In genomic region chrX:114221445-114221844, GRCh38 we compare ENCODE assay signal across 33 cellular contexts.
"Had no signal": no experiment of that assay in that cellular context is flagged by ENCODE, and none has a peak within 500 bp of the region (broad histone marks: within the 10 kb centered on the region; RNA-seq: fewer than 3 reads in every experiment).

No MANE protein-coding gene starts in this region.

- DNase-seq: activated B cell treated with CpG ODN at 0.5 μM for 24 hours; activated CD4-positive, alpha-beta memory T cell treated with anti-CD3 and anti-CD28 coated beads for 36 hours; activated CD4-positive, alpha-beta T cell treated with anti-CD3 and anti-CD28 coated beads for 4 hours; activated CD4-positive, alpha-beta T cell treated with anti-CD3 and anti-CD28 coated beads, Interleukin-2, amount 10 ng/mL, durations not matched to agents 24 days and 14 days; activated CD4-positive, alpha-beta T cell treated with anti-CD3 and anti-CD28 coated beads, Interleukin-2, amount 50 U/mL, for 1 hour; activated CD4-positive, alpha-beta T cell treated with anti-CD3 and anti-CD28 coated beads, Interleukin-2, amount 50 U/mL, for 4 hours; activated CD4-positive, CD25-positive, alpha-beta regulatory T cell treated with anti-CD3 and anti-CD28 coated beads, Interleukin-2, amount 50 U/mL, for 72 hours; activated CD8-positive, alpha-beta memory T cell treated with anti-CD3 and anti-CD28 coated beads, Interleukin-2, amount 50 U/mL, for 4 hours; activated CD8-positive, alpha-beta T cell treated with anti-CD3 and anti-CD28 coated beads for 36 hours; activated effector memory CD4-positive, alpha-beta T cell treated with anti-CD3 and anti-CD28 coated beads, Interleukin-2, amount 50 U/mL, for 16 hours; activated gamma-delta T cell treated with Interleukin-2 at 50 U/mL for 16 hours; activated naive CD4-positive, alpha-beta T cell; activated naive CD4-positive, alpha-beta T cell treated with anti-CD3 and anti-CD28 coated beads for 36 hours; activated naive CD4-positive, alpha-beta T cell treated with anti-CD3 and anti-CD28 coated beads, Interleukin-2, amount 50 U/mL, for 16 hours; activated naive CD8-positive, alpha-beta T cell treated with anti-CD3 and anti-CD28 coated beads for 36 hours; activated T-cell treated with anti-CD3 and anti-CD28 coated beads for 4 hours; activated T-cell treated with anti-CD3 and anti-CD28 coated beads, Interleukin-2, amount 50 U/mL, for 1 hour; activated T-cell treated with anti-CD3 and anti-CD28 coated beads, Interleukin-2, amount 50 U/mL, for 4 hours; activated T-cell treated with anti-CD3 and anti-CD28 coated beads, Interleukin-2, amount 50 U/mL, for 72 hours; adrenal gland; amniotic stem cell; aorta; body of pancreas; brain microvascular endothelial cell; central memory CD4-positive, alpha-beta T cell; T-helper 1 cell; T-helper 2 cell; T-helper 9 cell had no signal

- H3K9me3 ChIP-seq: adrenal gland, body of pancreas, breast epithelium had no signal

- H3K27ac ChIP-seq: adrenal gland, body of pancreas, brain microvascular endothelial cell, breast epithelium, VCaP had no signal

- H3K4me3 ChIP-seq: adrenal gland, body of pancreas, breast epithelium had no signal

- ATAC-seq: activated CD8-positive, alpha-beta T cell treated with anti-CD3 and anti-CD28 coated beads for 36 hours; activated naive CD4-positive, alpha-beta T cell treated with anti-CD3 and anti-CD28 coated beads, Interleukin-2, amount 50 U/mL, for 72 hours; activated T-cell treated with anti-CD3 and anti-CD28 coated beads, Interleukin-2, amount 50 U/mL, for 4 hours; activated T-cell treated with anti-CD3 and anti-CD28 coated beads, Interleukin-2, amount 50 U/mL, for 72 hours; activated T-helper 17 cell treated with anti-CD3 and anti-CD28 coated beads, Interleukin-2, amount 50 U/mL, for 72 hours; body of pancreas had no signal

- H3K4me1 ChIP-seq: adrenal gland, body of pancreas, breast epithelium had no signal

- FAIRE-seq: TTC549 had no signal

- H3K36me3 ChIP-seq: adrenal gland, brain microvascular endothelial cell, breast epithelium had no signal

- H3K27me3 ChIP-seq: adrenal gland, body of pancreas, brain microvascular endothelial cell had no signal
